ENCODE assay signal across 2 cellular contexts in genomic region chr2:215483431-215483830, GRCh38.
TF ChIP-seq lines count a peak whose summit lies in the region.

No MANE protein-coding gene starts in this region.

TF ChIP-seq in HepG2, 621 proteins besides CTCF, POLR2A, EP300 and RAD21:
- TF ChIP-seq ZBTB40 (IDR thresholded peaks at IDR 0.05) (0 out of 2 replicates have a peak, but pooled peaks have one; percentile 29), ZBTB40 (CRISPR knock-in tag; IDR thresholded peaks at IDR 0.05) (no peak; the same call in 1 of the 2 replicates), SNAI1 (CRISPR knock-in tag; IDR thresholded peaks at IDR 0.05; ENCODE audit: borderline replicate concordance) (no peak)

TF ChIP-seq in K562, 482 proteins besides CTCF, POLR2A, EP300 and RAD21:
- peak; percentile 90 for TF ChIP-seq ZBTB40 (IDR thresholded peaks at IDR 0.05)
- TF ChIP-seq ZBTB40 (CRISPR knock-in tag; IDR thresholded peaks at IDR 0.05), result peak; percentile 68
- no peak for TF ChIP-seq ZNF274 (IDR thresholded peaks at IDR 0.05; ENCODE audit: borderline replicate concordance, low read depth, low read length)
TF ChIP-seq in K562: peak in this region for 1.
